Comparison of ENCODE assay signal across 16 cellular contexts in the genomic region with DNA sequence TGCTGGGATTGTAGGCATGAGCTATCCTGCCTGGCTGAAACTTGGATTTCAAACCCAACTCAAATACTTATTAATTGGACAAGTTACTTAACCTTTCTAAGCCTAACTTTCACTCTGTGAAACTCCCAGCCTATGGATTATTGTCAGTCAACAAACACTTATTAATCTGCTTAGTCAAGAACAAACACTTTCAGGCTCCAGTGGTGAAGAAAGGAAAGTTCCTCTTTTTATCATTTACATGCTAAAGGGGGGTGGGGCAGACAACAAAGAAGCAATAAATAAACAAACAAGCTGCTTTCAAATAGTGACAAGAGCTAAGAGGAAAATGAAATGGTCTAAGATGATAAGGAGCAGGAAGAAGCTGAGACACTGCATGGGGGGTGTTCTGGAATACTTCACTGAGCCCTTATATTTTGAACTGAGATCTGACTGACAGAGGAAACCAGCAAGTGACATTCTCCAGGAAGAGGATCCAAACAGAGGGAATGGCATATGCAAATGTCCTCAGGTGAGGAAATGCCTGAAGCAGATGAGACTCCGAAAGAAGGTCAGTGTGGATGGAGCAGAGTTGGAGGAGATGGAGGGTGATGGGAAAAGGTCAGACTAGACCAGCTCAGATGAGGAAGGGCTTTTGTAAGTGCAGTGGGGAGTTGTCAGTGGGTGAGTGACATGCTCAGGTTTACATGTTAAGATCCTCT.
"Had no signal": no experiment of that assay in that cellular context is flagged by ENCODE, and none has a peak within 500 bp of the region (broad histone marks: within the 10 kb centered on the region; RNA-seq: fewer than 3 reads in every experiment).

No MANE protein-coding gene starts in this region.

- FAIRE-seq: endothelial cell of umbilical vein had no signal

- H3K27ac ChIP-seq: ascending aorta, heart left ventricle, testis had no signal

- ATAC-seq: activated naive CD8-positive, alpha-beta T cell treated with anti-CD3 and anti-CD28 coated beads, Interleukin-2, amount 50 U/mL, for 24 hours; heart left ventricle; stimulated activated naive CD8-positive, alpha-beta T cell treated with anti-CD3 and anti-CD28 coated beads, Interleukin-15, amount 100 ng/mL, for 72 hours had no signal

- H3K4me3 ChIP-seq: ascending aorta, heart left ventricle, testis had no signal

- H3K9me3 ChIP-seq: ascending aorta, heart left ventricle, testis had no signal

- H3K27me3 Mint-ChIP-seq: activated naive CD8-positive, alpha-beta T cell treated with anti-CD3 and anti-CD28 coated beads, Interleukin-2, amount 50 U/mL, for 24 hours; naive B cell; stimulated activated naive CD8-positive, alpha-beta T cell treated with anti-CD3 and anti-CD28 coated beads, Interleukin-15, amount 100 ng/mL, for 72 hours had no signal

- H3K4me1 ChIP-seq: ascending aorta, testis had no signal

- H3K4me3 Mint-ChIP-seq: activated naive CD8-positive, alpha-beta T cell treated with anti-CD3 and anti-CD28 coated beads, Interleukin-2, amount 50 U/mL, for 24 hours; naive B cell; stimulated activated naive CD8-positive, alpha-beta T cell treated with anti-CD3 and anti-CD28 coated beads, Interleukin-15, amount 100 ng/mL, for 72 hours; T-helper 1 cell treated with Interleukin-12 subunit alpha and Interleukin-12 subunit beta and Interleukin-4 antibody, amounts not matched to agents 30 μg/mL and 1 μg/mL, for 36 hours had no signal

- DNase-seq: activated CD4-positive, alpha-beta T cell treated with anti-CD3 and anti-CD28 coated beads, Interleukin-2, amount 50 U/mL, for 48 hours; activated CD8-positive, alpha-beta memory T cell treated with anti-CD3 and anti-CD28 coated beads, Interleukin-2, amount 50 U/mL, for 48 hours; activated naive CD4-positive, alpha-beta T cell; activated naive CD8-positive, alpha-beta T cell treated with anti-CD3 and anti-CD28 coated beads, Interleukin-2, amount 50 U/mL, for 24 hours; foreskin melanocyte; heart left ventricle; kidney glomerular epithelial cell; naive B cell; posterior cingulate gyrus; stimulated activated CD4-positive, alpha-beta T cell treated with anti-CD3 and anti-CD28 coated beads, Interleukin-15, amount 100 ng/mL, for 24 hours; stimulated activated CD4-positive, alpha-beta T cell treated with anti-CD3 and anti-CD28 coated beads, Interleukin-4, amount 100 ng/mL, for 24 hours; stimulated activated naive CD8-positive, alpha-beta T cell treated with anti-CD3 and anti-CD28 coated beads, Interleukin-15, amount 100 ng/mL, for 72 hours; testis had no signal

- H3K9me3 Mint-ChIP-seq: activated naive CD8-positive, alpha-beta T cell treated with anti-CD3 and anti-CD28 coated beads, Interleukin-2, amount 50 U/mL, for 24 hours; stimulated activated naive CD8-positive, alpha-beta T cell treated with anti-CD3 and anti-CD28 coated beads, Interleukin-15, amount 100 ng/mL, for 72 hours; T-helper 1 cell treated with Interleukin-12 subunit alpha and Interleukin-12 subunit beta and Interleukin-4 antibody, amounts not matched to agents 30 μg/mL and 1 μg/mL, for 36 hours had no signal

- H3K27me3 ChIP-seq: ascending aorta, heart left ventricle, testis had no signal

- H3K27ac Mint-ChIP-seq: activated naive CD8-positive, alpha-beta T cell treated with anti-CD3 and anti-CD28 coated beads, Interleukin-2, amount 50 U/mL, for 24 hours; stimulated activated naive CD8-positive, alpha-beta T cell treated with anti-CD3 and anti-CD28 coated beads, Interleukin-15, amount 100 ng/mL, for 72 hours had no signal
